ENCODE assay signal across 9 cellular contexts in genomic region chr11:122882809-122883681, GRCh38. TPM values are rescaled to one million over a fixed set of nuclear protein-coding genes. Genes with fewer than 3 reads are reported as not detected.
DNase-seq lines count a peak whose midpoint lies in the region; ATAC-seq, FAIRE-seq and TF ChIP-seq lines count a peak whose summit lies in the region.
"Had no signal": no experiment of that assay in that cellular context is flagged by ENCODE, and none has a peak within 500 bp of the region (broad histone marks: within the 10 kb centered on the region; RNA-seq: fewer than 3 reads in every experiment).

No MANE protein-coding gene starts in this region.

- DNase-seq in DMS 273 (lab: John Stamatoyannopoulos, UW; ENCODE audit: unreplicated experiment) (peak; percentile 60), DMS 273 treated with DMSO at 0.1 percent for 48 hours (lab: John Stamatoyannopoulos, UW) (no peak), KBM-7 (peak; percentile 77), kidney (peak; percentile 89)
- DNase-seq in central memory CD4-positive, alpha-beta T cell = peak; percentile 50
- peak; percentile 4 to 39 (median 23) for DNase-seq in stimulated activated CD4-positive, alpha-beta T cell treated with anti-CD3 and anti-CD28 coated beads, Interleukin-12 subunit alpha, Interleukin-12 subunit beta, amount 100 ng/mL, for 48 hours (ENCODE audit: low read depth in 2 of 3, low spot score in 1 of 3)

- intact Hi-C loops in kidney (cut with DNase I) = no loop called here

- peak overlapping the region; percentile 52 to 86 for H3K9ac ChIP-seq in kidney (ENCODE audit: low read length in 2 of 2)

- peaks cover 5 to 9% of the 10 kb centered on the region in 2 donors for H3K4me1 ChIP-seq in kidney (ENCODE audit: control insufficient read depth in 1 of 2, insufficient read depth in 1 of 2, low read depth in 1 of 2, low read length in 2 of 2)

- H3K36me3 ChIP-seq in kidney (ENCODE audit: control insufficient read depth in 1 of 2, insufficient read depth in 2 of 2, low read length in 2 of 2) = no peaks in the 10 kb centered on the region

- TF ChIP-seq CTCF in WI38 (IDR thresholded peaks at IDR 0.05; ENCODE audit: low read depth, low read length) (no peak), kidney (IDR thresholded peaks at IDR 0.05; ENCODE audit: borderline replicate concordance, extremely low read depth, insufficient read depth) (no peak)

- in situ Hi-C loops in KBM-7 (cut with MboI; ENCODE audit: low pct_unique_long_range_greater_than_20kb, low sequenced_read_pairs) = no loop called here

- H3K27ac ChIP-seq in kidney (ENCODE audit: low read depth in 2 of 2, low read length in 2 of 2) = peak overlapping the region; percentile 85 to 91
- H3K27ac ChIP-seq: 22Rv1 had no signal

- no peak for ATAC-seq in GM18517 (IDR thresholded peaks at IDR 0.05; ENCODE audit: unreplicated experiment)

- no peak for FAIRE-seq in kidney (lab: Jason Lieb, UNC)

- H3K4me3 ChIP-seq in WI38 (ENCODE audit: low read depth, low read length) = peak overlapping the region; percentile 57
- peak overlapping the region; percentile 70 for H3K4me3 ChIP-seq in kidney (ENCODE audit: low read length in 2 of 2)

- no peaks in the 10 kb centered on the region for H3K9me3 ChIP-seq in kidney (ENCODE audit: control insufficient read depth in 1 of 2, low read length in 2 of 2)

RNA-seq across cellular contexts. Expression of gene JHY, which starts 0.5 kb away (rescaled TPM):
- 13.6 TPM for total RNA-seq in kidney
- 4.8 TPM for polyA plus RNA-seq in kidney (ENCODE audit: insufficient read depth, low read depth, low replicate concordance)

RNA-seq across cellular contexts. Expression of gene CRTAM, which starts 44.7 kb away (rescaled TPM):
- total RNA-seq in kidney = 0.66 TPM
- not detected for polyA plus RNA-seq in kidney (ENCODE audit: insufficient read depth, low read depth, low replicate concordance)
